Comparison of ENCODE assay signal across 8 cellular contexts in the genomic region with DNA sequence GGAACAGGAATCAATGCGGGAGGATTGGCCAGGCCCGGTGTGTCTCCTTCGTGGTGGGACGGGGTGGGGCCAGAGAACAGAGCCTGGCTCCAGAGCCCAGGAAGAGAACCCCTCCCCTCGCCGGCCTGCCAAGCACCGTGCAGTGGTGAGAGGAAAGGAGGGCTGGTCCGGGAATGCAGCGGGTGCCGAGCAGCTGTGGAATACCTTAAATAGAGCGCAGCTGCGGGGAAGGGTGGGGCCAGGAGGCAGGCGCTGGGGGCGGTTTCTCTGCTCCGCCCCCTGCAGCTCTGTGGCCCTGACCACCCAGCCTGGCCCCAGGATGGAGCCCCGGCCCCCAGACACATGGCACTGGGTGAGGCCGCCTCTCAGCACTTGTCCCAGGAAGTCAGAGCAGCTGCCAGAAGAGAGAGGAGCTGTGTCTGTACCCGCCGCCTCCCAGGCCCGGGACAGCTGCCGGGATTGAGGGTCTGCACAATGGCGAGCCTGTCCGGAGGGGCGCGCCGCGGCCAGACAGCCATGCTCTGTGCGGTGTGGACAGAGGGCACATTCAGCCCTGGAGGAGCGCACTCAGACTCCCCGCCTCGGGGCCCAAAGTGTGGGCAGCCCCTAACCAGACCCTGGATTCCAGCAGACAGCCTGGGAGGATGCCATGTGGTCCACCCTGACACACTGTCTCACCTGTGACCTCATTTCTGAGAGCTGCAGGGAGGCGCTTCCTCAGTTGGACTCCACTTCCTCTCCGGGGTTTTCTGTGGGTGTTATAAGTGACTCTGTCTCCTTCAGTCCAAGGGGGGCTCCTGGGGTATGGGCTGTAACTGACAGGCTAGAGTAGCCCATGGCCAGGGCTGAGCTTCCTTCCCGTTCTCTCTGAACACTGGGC.
A peak's percentile ranks its signal among the peaks of the same experiment; 100 is the strongest.
DNase-seq lines count a peak whose midpoint lies in the region; ATAC-seq and TF ChIP-seq lines count a peak whose summit lies in the region.

No MANE protein-coding gene starts in this region.

- no peaks in the 10 kb centered on the region for H3K9me3 Mint-ChIP-seq in activated naive CD4-positive, alpha-beta T cell treated with anti-CD3 and anti-CD28 coated beads, Interleukin-2, amount 50 U/mL, for 24 hours

- peaks cover 2% of the 10 kb centered on the region for H3K36me3 Mint-ChIP-seq in activated naive CD4-positive, alpha-beta T cell treated with anti-CD3 and anti-CD28 coated beads, Interleukin-2, amount 50 U/mL, for 24 hours

- H3K27ac ChIP-seq in right atrium auricular region (peak overlapping the region; percentile 61 to 62), skin epidermis (peak overlapping the region in 18 of 21 experiments; percentile 0 to 95 (median 56))

- H3K27me3 ChIP-seq in H7 (ENCODE audit: control insufficient read depth, insufficient read depth, low read length) (no peaks in the 10 kb centered on the region), right atrium auricular region (no peaks in the 10 kb centered on the region)

- peaks cover 0 to 7% of the 10 kb centered on the region in 2 donors for H3K9me3 ChIP-seq in right atrium auricular region

- TF ChIP-seq CTCF in right atrium auricular region (IDR thresholded peaks at IDR 0.05) = peak in 1 of 2 donors; percentile 19

- DNase-seq in H7 (peak; percentile 92), right atrium auricular region (ENCODE audit: low spot score) (no peak)
- no peak for DNase-seq in activated CD8-positive, alpha-beta memory T cell treated with anti-CD3 and anti-CD28 coated beads, Interleukin-2, amount 50 U/mL, for 48 hours

- H3K4me3 ChIP-seq in H7 (ENCODE audit: insufficient read depth, low read depth, low read length) (no peak overlapping the region), right atrium auricular region (peak overlapping the region in 1 of 2 donors; percentile 18), skin epidermis (no peak overlapping the region)

- no peaks in the 10 kb centered on the region for H3K27me3 Mint-ChIP-seq in activated naive CD4-positive, alpha-beta T cell treated with anti-CD3 and anti-CD28 coated beads, Interleukin-2, amount 50 U/mL, for 24 hours

- peaks cover 88% of the 10 kb centered on the region for H3K4me1 Mint-ChIP-seq in activated naive CD4-positive, alpha-beta T cell treated with anti-CD3 and anti-CD28 coated beads, Interleukin-2, amount 50 U/mL, for 24 hours

- peaks cover 0 to 60% of the 10 kb centered on the region in 2 donors for H3K4me1 ChIP-seq in right atrium auricular region

- no peak for ATAC-seq in GM21423 (IDR thresholded peaks at IDR 0.05; ENCODE audit: unreplicated experiment)
- no peak for ATAC-seq in GM18867 (IDR thresholded peaks at IDR 0.05; ENCODE audit: unreplicated experiment)
- no peak for ATAC-seq in GM21723 (IDR thresholded peaks at IDR 0.05; ENCODE audit: unreplicated experiment)

- peak overlapping the region; percentile 60 for H3K4me3 Mint-ChIP-seq in activated naive CD4-positive, alpha-beta T cell treated with anti-CD3 and anti-CD28 coated beads, Interleukin-2, amount 50 U/mL, for 24 hours

- peaks cover 1% of the 10 kb centered on the region for H3K36me3 ChIP-seq in H7 (replicated peaks; ENCODE audit: control insufficient read depth, insufficient read depth, low read length)
- no peaks in the 10 kb centered on the region for H3K36me3 ChIP-seq in right atrium auricular region

- H3K27ac Mint-ChIP-seq in activated naive CD4-positive, alpha-beta T cell treated with anti-CD3 and anti-CD28 coated beads, Interleukin-2, amount 50 U/mL, for 24 hours = peak overlapping the region; percentile 80
